Comparison of ENCODE assay signal across 1 cellular context in the genomic region with DNA sequence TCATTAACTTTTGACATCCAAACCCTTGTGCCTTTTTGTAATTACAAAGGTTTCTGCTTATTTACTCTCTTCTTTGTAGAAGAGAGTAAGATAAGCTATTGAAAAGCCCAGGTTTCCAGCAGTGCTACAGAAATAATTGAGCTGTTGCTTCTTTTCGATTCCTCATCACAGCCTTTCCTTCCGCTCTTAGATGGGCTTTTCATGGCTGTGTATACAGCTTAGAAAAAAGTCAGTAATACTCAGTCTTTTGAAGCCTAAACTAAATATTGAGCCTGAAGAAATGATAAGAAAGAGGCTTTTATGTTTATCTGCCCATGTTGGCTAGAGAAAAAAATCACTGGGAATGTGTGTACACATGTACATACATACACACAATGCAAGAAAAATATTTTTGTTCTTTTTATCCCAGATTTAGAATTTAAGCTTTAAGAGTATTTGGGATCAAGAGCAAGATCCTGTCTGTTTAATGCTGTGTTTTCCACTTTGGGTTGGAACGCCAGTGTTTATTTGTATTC.
A peak's percentile ranks its signal among the peaks of the same experiment; 100 is the strongest.
TF ChIP-seq lines count a peak whose summit lies in the region.

No MANE protein-coding gene starts in this region.

TF ChIP-seq in HepG2, 621 proteins besides CTCF, POLR2A, EP300 and RAD21 (continued from another document and continues in another):
- TF ChIP-seq, protein P1, sequence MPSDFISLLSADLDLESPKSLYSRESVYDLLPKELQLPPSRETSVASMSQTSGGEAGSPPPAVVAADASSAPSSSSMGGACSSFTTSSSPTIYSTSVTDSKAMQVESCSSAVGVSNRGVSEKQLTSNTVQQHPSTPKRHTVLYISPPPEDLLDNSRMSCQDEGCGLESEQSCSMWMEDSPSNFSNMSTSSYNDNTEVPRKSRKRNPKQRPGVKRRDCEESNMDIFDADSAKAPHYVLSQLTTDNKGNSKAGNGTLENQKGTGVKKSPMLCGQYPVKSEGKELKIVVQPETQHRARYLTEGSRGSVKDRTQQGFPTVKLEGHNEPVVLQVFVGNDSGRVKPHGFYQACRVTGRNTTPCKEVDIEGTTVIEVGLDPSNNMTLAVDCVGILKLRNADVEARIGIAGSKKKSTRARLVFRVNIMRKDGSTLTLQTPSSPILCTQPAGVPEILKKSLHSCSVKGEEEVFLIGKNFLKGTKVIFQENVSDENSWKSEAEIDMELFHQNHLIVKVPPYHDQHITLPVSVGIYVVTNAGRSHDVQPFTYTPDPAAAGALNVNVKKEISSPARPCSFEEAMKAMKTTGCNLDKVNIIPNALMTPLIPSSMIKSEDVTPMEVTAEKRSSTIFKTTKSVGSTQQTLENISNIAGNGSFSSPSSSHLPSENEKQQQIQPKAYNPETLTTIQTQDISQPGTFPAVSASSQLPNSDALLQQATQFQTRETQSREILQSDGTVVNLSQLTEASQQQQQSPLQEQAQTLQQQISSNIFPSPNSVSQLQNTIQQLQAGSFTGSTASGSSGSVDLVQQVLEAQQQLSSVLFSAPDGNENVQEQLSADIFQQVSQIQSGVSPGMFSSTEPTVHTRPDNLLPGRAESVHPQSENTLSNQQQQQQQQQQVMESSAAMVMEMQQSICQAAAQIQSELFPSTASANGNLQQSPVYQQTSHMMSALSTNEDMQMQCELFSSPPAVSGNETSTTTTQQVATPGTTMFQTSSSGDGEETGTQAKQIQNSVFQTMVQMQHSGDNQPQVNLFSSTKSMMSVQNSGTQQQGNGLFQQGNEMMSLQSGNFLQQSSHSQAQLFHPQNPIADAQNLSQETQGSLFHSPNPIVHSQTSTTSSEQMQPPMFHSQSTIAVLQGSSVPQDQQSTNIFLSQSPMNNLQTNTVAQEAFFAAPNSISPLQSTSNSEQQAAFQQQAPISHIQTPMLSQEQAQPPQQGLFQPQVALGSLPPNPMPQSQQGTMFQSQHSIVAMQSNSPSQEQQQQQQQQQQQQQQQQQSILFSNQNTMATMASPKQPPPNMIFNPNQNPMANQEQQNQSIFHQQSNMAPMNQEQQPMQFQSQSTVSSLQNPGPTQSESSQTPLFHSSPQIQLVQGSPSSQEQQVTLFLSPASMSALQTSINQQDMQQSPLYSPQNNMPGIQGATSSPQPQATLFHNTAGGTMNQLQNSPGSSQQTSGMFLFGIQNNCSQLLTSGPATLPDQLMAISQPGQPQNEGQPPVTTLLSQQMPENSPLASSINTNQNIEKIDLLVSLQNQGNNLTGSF (CRISPR knock-in tag; IDR thresholded peaks at IDR 0.05) = no peak
- TF ChIP-seq ZNF629 (CRISPR knock-in tag; conservative IDR thresholded peaks at IDR 0.05) (0 out of 2 replicates have a peak, but pooled peaks have one; percentile 34), FOXP1 (IDR thresholded peaks at IDR 0.05) (0 out of 2 replicates have a peak, but pooled peaks have one; percentile 49), FOXP1 (CRISPR knock-in tag; IDR thresholded peaks at IDR 0.05) (peak; percentile 98), RBM39 (IDR thresholded peaks at IDR 0.05; ENCODE audit: low read depth, low read length, poor library complexity, severe bottlenecking) (no peak), CAMTA2 (CRISPR knock-in tag; IDR thresholded peaks at IDR 0.05; ENCODE audit: borderline replicate concordance) (no peak), ZSCAN12 (CRISPR knock-in tag; IDR thresholded peaks at IDR 0.05) (no peak), MAZ (IDR thresholded peaks at IDR 0.05; ENCODE audit: borderline replicate concordance, low read depth, low read length) (no peak), MAZ (CRISPR knock-in tag; IDR thresholded peaks at IDR 0.05; ENCODE audit: low read depth) (no peak), TBL1XR1 (IDR thresholded peaks at IDR 0.05; ENCODE audit: borderline replicate concordance, low read length, partially characterized antibody) (peak; percentile 59), GZF1 (CRISPR knock-in tag; IDR thresholded peaks at IDR 0.05) (no peak), ZNF598 (CRISPR knock-in tag; IDR thresholded peaks at IDR 0.05; ENCODE audit: borderline replicate concordance) (no peak), ZNF616 (CRISPR knock-in tag; IDR thresholded peaks at IDR 0.05; ENCODE audit: low read depth) (no peak), ZNF33B (CRISPR knock-in tag; IDR thresholded peaks at IDR 0.05) (no peak), TSC22D2 (CRISPR knock-in tag; IDR thresholded peaks at IDR 0.05; ENCODE audit: borderline replicate concordance) (no peak), SP5 (CRISPR knock-in tag; IDR thresholded peaks at IDR 0.05; ENCODE audit: borderline replicate concordance, low read depth) (peak; percentile 79; the same call in 1 of the 2 replicates), ZNF44 (CRISPR knock-in tag; IDR thresholded peaks at IDR 0.05) (no peak), HDAC6 (IDR thresholded peaks at IDR 0.05; ENCODE audit: low read depth, low read length) (no peak), REPIN1 (CRISPR knock-in tag; IDR thresholded peaks at IDR 0.05; ENCODE audit: borderline replicate concordance, low read depth) (no peak), FOXA3 (CRISPR knock-in tag; IDR thresholded peaks at IDR 0.05) (peak; percentile 98), ZNF317 (CRISPR knock-in tag; IDR thresholded peaks at IDR 0.05) (peak; percentile 61), ZFP62 (CRISPR knock-in tag; IDR thresholded peaks at IDR 0.05) (no peak), ZMAT3 (CRISPR knock-in tag; conservative IDR thresholded peaks at IDR 0.05) (0 out of 2 replicates have a peak, but pooled peaks have one; percentile 36), ZNF644 (CRISPR knock-in tag; IDR thresholded peaks at IDR 0.05; ENCODE audit: low read depth) (peak; percentile 6; the same call in 1 of the 2 replicates), MED1 (CRISPR knock-in tag; IDR thresholded peaks at IDR 0.05) (peak; percentile 97), SRSF4 (IDR thresholded peaks at IDR 0.05; ENCODE audit: low read depth, low read length, poor library complexity, severe bottlenecking) (no peak), PRPF4 (IDR thresholded peaks at IDR 0.05; ENCODE audit: low read depth, low read length, poor library complexity, severe bottlenecking) (no peak), CC2D1A (CRISPR knock-in tag; IDR thresholded peaks at IDR 0.05) (no peak), NFE2 (CRISPR knock-in tag; IDR thresholded peaks at IDR 0.05) (no peak), ZNF776 (CRISPR knock-in tag; IDR thresholded peaks at IDR 0.05) (no peak), ELF4 (CRISPR knock-in tag; IDR thresholded peaks at IDR 0.05; ENCODE audit: borderline replicate concordance) (no peak), CEBPG (CRISPR knock-in tag; IDR thresholded peaks at IDR 0.05) (peak; percentile 61), MAF1 (CRISPR knock-in tag; IDR thresholded peaks at IDR 0.05; ENCODE audit: borderline replicate concordance) (no peak), NCOR1 (IDR thresholded peaks at IDR 0.05; ENCODE audit: borderline replicate concordance, low read length) (peak; percentile 65; the same call in 1 of the 2 replicates), EED (CRISPR knock-in tag; IDR thresholded peaks at IDR 0.05) (no peak), ZIK1 (CRISPR knock-in tag; IDR thresholded peaks at IDR 0.05; ENCODE audit: borderline replicate concordance, low read depth) (no peak), SRF (IDR thresholded peaks at IDR 0.05; ENCODE audit: low read depth, low read length) (no peak), ZMYM2 (CRISPR knock-in tag; IDR thresholded peaks at IDR 0.05) (no peak), TEAD3 (CRISPR knock-in tag; optimal IDR thresholded peaks at IDR 0.05; ENCODE audit: borderline replicate concordance) (peak; percentile 82), FOSL1 (CRISPR knock-in tag; IDR thresholded peaks at IDR 0.05; ENCODE audit: borderline replicate concordance) (peak; percentile 47; the same call in 1 of the 2 replicates), GATA4 (IDR thresholded peaks at IDR 0.05; ENCODE audit: borderline replicate concordance, low read depth) (peak; percentile 99), CENPX (CRISPR knock-in tag; IDR thresholded peaks at IDR 0.05) (no peak), ZNF160 (CRISPR knock-in tag; IDR thresholded peaks at IDR 0.05) (no peak), SNAPC2 (CRISPR knock-in tag; IDR thresholded peaks at IDR 0.05) (no peak)
- TF ChIP-seq, protein P2, sequence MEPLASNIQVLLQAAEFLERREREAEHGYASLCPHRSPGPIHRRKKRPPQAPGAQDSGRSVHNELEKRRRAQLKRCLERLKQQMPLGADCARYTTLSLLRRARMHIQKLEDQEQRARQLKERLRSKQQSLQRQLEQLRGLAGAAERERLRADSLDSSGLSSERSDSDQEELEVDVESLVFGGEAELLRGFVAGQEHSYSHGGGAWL (CRISPR knock-in tag; IDR thresholded peaks at IDR 0.05) = no peak
- TF ChIP-seq, protein P3, sequence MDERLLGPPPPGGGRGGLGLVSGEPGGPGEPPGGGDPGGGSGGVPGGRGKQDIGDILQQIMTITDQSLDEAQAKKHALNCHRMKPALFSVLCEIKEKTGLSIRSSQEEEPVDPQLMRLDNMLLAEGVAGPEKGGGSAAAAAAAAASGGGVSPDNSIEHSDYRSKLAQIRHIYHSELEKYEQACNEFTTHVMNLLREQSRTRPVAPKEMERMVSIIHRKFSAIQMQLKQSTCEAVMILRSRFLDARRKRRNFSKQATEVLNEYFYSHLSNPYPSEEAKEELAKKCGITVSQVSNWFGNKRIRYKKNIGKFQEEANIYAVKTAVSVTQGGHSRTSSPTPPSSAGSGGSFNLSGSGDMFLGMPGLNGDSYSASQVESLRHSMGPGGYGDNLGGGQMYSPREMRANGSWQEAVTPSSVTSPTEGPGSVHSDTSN (CRISPR knock-in tag; IDR thresholded peaks at IDR 0.05) = no peak
- TF ChIP-seq, protein P4, sequence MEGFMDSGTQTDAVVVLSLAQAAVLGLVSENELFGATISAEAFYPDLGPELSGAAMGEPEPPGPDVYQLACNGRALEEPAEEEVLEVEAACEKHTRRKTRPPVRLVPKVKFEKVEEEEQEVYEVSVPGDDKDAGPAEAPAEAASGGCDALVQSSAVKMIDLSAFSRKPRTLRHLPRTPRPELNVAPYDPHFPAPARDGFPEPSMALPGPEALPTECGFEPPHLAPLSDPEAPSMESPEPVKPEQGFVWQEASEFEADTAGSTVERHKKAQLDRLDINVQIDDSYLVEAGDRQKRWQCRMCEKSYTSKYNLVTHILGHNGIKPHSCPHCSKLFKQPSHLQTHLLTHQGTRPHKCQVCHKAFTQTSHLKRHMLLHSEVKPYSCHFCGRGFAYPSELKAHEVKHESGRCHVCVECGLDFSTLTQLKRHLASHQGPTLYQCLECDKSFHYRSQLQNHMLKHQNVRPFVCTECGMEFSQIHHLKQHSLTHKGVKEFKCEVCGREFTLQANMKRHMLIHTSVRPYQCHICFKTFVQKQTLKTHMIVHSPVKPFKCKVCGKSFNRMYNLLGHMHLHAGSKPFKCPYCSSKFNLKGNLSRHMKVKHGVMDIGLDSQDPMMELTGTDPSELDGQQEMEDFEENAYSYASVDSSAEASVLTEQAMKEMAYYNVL (CRISPR knock-in tag; IDR thresholded peaks at IDR 0.05; ENCODE audit: borderline replicate concordance) = 0 out of 2 replicates have a peak, but pooled peaks have one; percentile 25
- TF ChIP-seq, protein P5, sequence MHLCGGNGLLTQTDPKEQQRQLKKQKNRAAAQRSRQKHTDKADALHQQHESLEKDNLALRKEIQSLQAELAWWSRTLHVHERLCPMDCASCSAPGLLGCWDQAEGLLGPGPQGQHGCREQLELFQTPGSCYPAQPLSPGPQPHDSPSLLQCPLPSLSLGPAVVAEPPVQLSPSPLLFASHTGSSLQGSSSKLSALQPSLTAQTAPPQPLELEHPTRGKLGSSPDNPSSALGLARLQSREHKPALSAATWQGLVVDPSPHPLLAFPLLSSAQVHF (CRISPR knock-in tag; IDR thresholded peaks at IDR 0.05) = no peak
- TF ChIP-seq, protein P6, sequence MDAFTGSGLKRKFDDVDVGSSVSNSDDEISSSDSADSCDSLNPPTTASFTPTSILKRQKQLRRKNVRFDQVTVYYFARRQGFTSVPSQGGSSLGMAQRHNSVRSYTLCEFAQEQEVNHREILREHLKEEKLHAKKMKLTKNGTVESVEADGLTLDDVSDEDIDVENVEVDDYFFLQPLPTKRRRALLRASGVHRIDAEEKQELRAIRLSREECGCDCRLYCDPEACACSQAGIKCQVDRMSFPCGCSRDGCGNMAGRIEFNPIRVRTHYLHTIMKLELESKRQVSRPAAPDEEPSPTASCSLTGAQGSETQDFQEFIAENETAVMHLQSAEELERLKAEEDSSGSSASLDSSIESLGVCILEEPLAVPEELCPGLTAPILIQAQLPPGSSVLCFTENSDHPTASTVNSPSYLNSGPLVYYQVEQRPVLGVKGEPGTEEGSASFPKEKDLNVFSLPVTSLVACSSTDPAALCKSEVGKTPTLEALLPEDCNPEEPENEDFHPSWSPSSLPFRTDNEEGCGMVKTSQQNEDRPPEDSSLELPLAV (CRISPR knock-in tag; conservative IDR thresholded peaks at IDR 0.05; ENCODE audit: low read depth) = no peak
- TF ChIP-seq, protein P7, sequence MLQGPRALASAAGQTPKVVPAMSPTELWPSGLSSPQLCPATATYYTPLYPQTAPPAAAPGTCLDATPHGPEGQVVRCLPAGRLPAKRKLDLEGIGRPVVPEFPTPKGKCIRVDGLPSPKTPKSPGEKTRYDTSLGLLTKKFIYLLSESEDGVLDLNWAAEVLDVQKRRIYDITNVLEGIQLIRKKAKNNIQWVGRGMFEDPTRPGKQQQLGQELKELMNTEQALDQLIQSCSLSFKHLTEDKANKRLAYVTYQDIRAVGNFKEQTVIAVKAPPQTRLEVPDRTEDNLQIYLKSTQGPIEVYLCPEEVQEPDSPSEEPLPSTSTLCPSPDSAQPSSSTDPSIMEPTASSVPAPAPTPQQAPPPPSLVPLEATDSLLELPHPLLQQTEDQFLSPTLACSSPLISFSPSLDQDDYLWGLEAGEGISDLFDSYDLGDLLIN (CRISPR knock-in tag; IDR thresholded peaks at IDR 0.05; ENCODE audit: borderline replicate concordance) = no peak
- TF ChIP-seq, protein P8, sequence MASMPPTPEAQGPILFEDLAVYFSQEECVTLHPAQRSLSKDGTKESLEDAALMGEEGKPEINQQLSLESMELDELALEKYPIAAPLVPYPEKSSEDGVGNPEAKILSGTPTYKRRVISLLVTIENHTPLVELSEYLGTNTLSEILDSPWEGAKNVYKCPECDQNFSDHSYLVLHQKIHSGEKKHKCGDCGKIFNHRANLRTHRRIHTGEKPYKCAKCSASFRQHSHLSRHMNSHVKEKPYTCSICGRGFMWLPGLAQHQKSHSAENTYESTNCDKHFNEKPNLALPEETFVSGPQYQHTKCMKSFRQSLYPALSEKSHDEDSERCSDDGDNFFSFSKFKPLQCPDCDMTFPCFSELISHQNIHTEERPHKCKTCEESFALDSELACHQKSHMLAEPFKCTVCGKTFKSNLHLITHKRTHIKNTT (CRISPR knock-in tag; IDR thresholded peaks at IDR 0.05) = no peak
- TF ChIP-seq, protein P9, sequence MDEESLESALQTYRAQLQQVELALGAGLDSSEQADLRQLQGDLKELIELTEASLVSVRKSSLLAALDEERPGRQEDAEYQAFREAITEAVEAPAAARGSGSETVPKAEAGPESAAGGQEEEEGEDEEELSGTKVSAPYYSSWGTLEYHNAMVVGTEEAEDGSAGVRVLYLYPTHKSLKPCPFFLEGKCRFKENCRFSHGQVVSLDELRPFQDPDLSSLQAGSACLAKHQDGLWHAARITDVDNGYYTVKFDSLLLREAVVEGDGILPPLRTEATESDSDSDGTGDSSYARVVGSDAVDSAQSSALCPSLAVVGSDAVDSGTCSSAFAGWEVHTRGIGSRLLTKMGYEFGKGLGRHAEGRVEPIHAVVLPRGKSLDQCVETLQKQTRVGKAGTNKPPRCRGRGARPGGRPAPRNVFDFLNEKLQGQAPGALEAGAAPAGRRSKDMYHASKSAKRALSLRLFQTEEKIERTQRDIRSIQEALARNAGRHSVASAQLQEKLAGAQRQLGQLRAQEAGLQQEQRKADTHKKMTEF (CRISPR knock-in tag; IDR thresholded peaks at IDR 0.05) = peak; percentile 91
- TF ChIP-seq, protein P10, sequence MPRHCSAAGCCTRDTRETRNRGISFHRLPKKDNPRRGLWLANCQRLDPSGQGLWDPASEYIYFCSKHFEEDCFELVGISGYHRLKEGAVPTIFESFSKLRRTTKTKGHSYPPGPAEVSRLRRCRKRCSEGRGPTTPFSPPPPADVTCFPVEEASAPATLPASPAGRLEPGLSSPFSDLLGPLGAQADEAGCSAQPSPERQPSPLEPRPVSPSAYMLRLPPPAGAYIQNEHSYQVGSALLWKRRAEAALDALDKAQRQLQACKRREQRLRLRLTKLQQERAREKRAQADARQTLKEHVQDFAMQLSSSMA (CRISPR knock-in tag; IDR thresholded peaks at IDR 0.05) = no peak
